ENCODE assay signal across 8 cellular contexts in the genomic region with DNA sequence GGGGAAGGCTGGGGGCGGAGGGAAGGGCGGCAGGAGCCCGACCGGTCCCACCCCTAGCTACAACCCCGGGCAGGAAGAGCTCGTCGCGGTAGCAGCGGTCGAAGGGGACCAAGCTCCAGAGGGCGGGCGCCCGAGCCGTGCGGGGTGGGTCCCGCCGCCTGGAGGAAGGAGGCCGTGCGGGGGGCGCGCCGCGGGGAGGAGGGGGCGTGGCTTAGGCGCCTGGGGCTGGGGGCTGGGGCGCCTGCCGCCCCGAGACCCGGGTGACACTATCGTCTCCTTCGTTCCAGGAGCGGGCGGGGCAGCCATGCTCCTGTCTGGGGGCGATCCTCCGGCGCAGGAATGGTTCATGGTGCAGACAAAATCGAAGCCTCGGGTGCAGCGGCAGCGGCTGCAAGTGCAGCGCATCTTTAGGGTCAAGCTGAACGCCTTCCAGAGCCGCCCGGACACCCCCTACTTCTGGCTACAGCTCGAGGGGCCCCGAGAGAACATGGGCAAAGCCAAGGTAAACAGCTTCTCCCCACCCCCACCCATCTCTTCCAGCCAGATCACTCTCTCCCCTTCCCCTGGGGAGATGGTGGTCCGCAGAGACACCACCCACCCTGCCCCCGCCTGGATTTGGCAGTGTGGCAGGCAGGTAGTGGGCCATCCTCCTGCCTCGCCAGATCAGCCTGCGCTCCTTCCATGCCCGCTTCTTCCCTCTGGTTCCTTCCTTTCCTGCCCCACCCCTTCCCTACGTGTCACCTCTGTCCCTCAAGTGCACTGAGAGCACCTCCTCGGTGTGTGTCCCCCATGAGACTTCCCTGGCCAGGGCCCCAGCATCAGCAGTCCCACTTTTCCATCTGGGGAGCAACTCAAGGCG. TPM values are rescaled to one million over a fixed set of nuclear protein-coding genes. Genes with fewer than 3 reads are reported as not detected.
A peak's percentile ranks its signal among the peaks of the same experiment; 100 is the strongest.
DNase-seq lines count a peak whose midpoint lies in the region; ATAC-seq, FAIRE-seq and TF ChIP-seq lines count a peak whose summit lies in the region.

A gene (plus strand): TSS at position 61 of the 859 bp plus-strand sequence. CDS start 244 bp downstream, at position 305.

- peaks cover 3% of the 10 kb centered on the region for H3K4me1 Mint-ChIP-seq in T-helper 1 cell treated with Interleukin-12 subunit alpha and Interleukin-12 subunit beta and Interleukin-4 antibody, amounts not matched to agents 30 μg/mL and 1 μg/mL, for 36 hours (ENCODE audit: low read depth)
- peaks cover 5% of the 10 kb centered on the region for H3K4me1 Mint-ChIP-seq in central memory CD8-positive, alpha-beta T cell

- peak within 1 kb of the TSS; percentile 16 to 68 for H3K9ac ChIP-seq in kidney (ENCODE audit: low read length in 2 of 2)
- H3K9ac ChIP-seq in smooth muscle cell (ENCODE audit: low read depth): peak within 1 kb of the TSS; percentile 50

- H3K27me3 ChIP-seq in smooth muscle cell (ENCODE audit: low read depth): no peaks in the 10 kb centered on the region

- H3K4me1 ChIP-seq in kidney (ENCODE audit: control insufficient read depth in 1 of 2, insufficient read depth in 1 of 2, low read depth in 1 of 2, low read length in 2 of 2) (peaks cover 13 to 17% of the 10 kb centered on the region in 2 donors), smooth muscle cell (ENCODE audit: low read depth) (peaks cover 32% of the 10 kb centered on the region)

- H3K9me3 Mint-ChIP-seq in T-helper 1 cell treated with Interleukin-12 subunit alpha and Interleukin-12 subunit beta and Interleukin-4 antibody, amounts not matched to agents 30 μg/mL and 1 μg/mL, for 36 hours: no peaks in the 10 kb centered on the region
- no peaks in the 10 kb centered on the region for H3K9me3 Mint-ChIP-seq in central memory CD8-positive, alpha-beta T cell

- intact Hi-C loops in kidney (cut with DNase I): no loop called here

- H3K4me2 ChIP-seq in smooth muscle cell: peak within 1 kb of the TSS; percentile 89

- H3F3A ChIP-seq in smooth muscle cell (ENCODE audit: low read depth): no peaks in the 10 kb centered on the region

- H3K4me3 Mint-ChIP-seq in T-helper 1 cell treated with Interleukin-12 subunit alpha and Interleukin-12 subunit beta and Interleukin-4 antibody, amounts not matched to agents 30 μg/mL and 1 μg/mL, for 36 hours: peak within 1 kb of the TSS; percentile 32
- H3K4me3 Mint-ChIP-seq in central memory CD8-positive, alpha-beta T cell: peak within 1 kb of the TSS; percentile 70

- peak within 1 kb of the TSS; percentile 31 for H2AFZ ChIP-seq in smooth muscle cell (ENCODE audit: low read depth)

- 9% methylated on average over 17 of the region's 54 CpGs for WGBS in smooth muscle cell (ENCODE audit: low lambda C conversion rate)

- no peaks in the 10 kb centered on the region for H3K36me3 Mint-ChIP-seq in T-helper 1 cell treated with Interleukin-12 subunit alpha and Interleukin-12 subunit beta and Interleukin-4 antibody, amounts not matched to agents 30 μg/mL and 1 μg/mL, for 36 hours (ENCODE audit: low read depth)
- H3K36me3 Mint-ChIP-seq in central memory CD8-positive, alpha-beta T cell (ENCODE audit: insufficient read depth): peaks cover 1% of the 10 kb centered on the region

- TF ChIP-seq CTCF in kidney (IDR thresholded peaks at IDR 0.05; ENCODE audit: borderline replicate concordance, extremely low read depth, insufficient read depth) (no peak), smooth muscle cell (IDR thresholded peaks at IDR 0.05; ENCODE audit: borderline replicate concordance, insufficient read depth, poor library complexity, severe bottlenecking) (no peak)

- no peak for FAIRE-seq in kidney (lab: Jason Lieb, UNC)

- DNase-seq in NCI-H1436 (lab: John Stamatoyannopoulos, UW) (peak; percentile 17), NCI-H1436 treated with DMSO at 0.1 percent for 48 hours (lab: John Stamatoyannopoulos, UW) (no peak), kidney (peak; percentile 88), smooth muscle cell (lab: John Stamatoyannopoulos, UW; ENCODE audit: unreplicated experiment) (peak; percentile 18)
- DNase-seq in central memory CD8-positive, alpha-beta T cell (ENCODE audit: low spot score in 2 of 2): no peak

- no peak within 1 kb of the TSS for H3K27ac Mint-ChIP-seq in T-helper 1 cell treated with Interleukin-12 subunit alpha and Interleukin-12 subunit beta and Interleukin-4 antibody, amounts not matched to agents 30 μg/mL and 1 μg/mL, for 36 hours
- no peak within 1 kb of the TSS for H3K27ac Mint-ChIP-seq in central memory CD8-positive, alpha-beta T cell (ENCODE audit: low read depth)

- peaks cover 26% of the 10 kb centered on the region for H4K20me1 ChIP-seq in smooth muscle cell (ENCODE audit: low read depth)

- H3K79me2 ChIP-seq in smooth muscle cell (ENCODE audit: low read depth): peaks cover 42% of the 10 kb centered on the region

- H3K27me3 Mint-ChIP-seq in T-helper 1 cell treated with Interleukin-12 subunit alpha and Interleukin-12 subunit beta and Interleukin-4 antibody, amounts not matched to agents 30 μg/mL and 1 μg/mL, for 36 hours (ENCODE audit: low read depth): peaks cover 65% of the 10 kb centered on the region
- peaks cover 39% of the 10 kb centered on the region for H3K27me3 Mint-ChIP-seq in central memory CD8-positive, alpha-beta T cell

- no peaks in the 10 kb centered on the region for H3K36me3 ChIP-seq in kidney (ENCODE audit: control insufficient read depth in 1 of 2, insufficient read depth in 2 of 2, low read length in 2 of 2)
- H3K36me3 ChIP-seq in smooth muscle cell (ENCODE audit: low read depth): no peaks in the 10 kb centered on the region

- H3K4me3 ChIP-seq in kidney (ENCODE audit: low read length in 2 of 2): peak within 1 kb of the TSS; percentile 67 to 69
- peak within 1 kb of the TSS; percentile 83 for H3K4me3 ChIP-seq in smooth muscle cell

- H3K9me3 ChIP-seq in kidney (ENCODE audit: control insufficient read depth in 1 of 2, low read length in 2 of 2) (no peaks in the 10 kb centered on the region), smooth muscle cell (replicated peaks; ENCODE audit: low read depth) (no peaks in the 10 kb centered on the region)

- H3K27ac ChIP-seq in kidney (ENCODE audit: low read depth in 2 of 2, low read length in 2 of 2) (peak within 1 kb of the TSS; percentile 40 to 59), smooth muscle cell (ENCODE audit: low read depth) (peak within 1 kb of the TSS; percentile 26)

- peak; percentile 64 for ATAC-seq in central memory CD8-positive, alpha-beta T cell (replicated peaks; ENCODE audit: extremely low read depth, poor library complexity, severe bottlenecking)
- ATAC-seq in HG03469 (IDR thresholded peaks at IDR 0.05; ENCODE audit: unreplicated experiment): no peak
- ATAC-seq in GM19452 (IDR thresholded peaks at IDR 0.05; ENCODE audit: unreplicated experiment): no peak

RNA-seq across cellular contexts. Expression of the gene that starts here (rescaled TPM):
- total RNA-seq in kidney: 12.1 TPM
- 4.4 TPM for polyA plus RNA-seq in kidney (ENCODE audit: insufficient read depth, low read depth, low replicate concordance)
- total RNA-seq in smooth muscle cell: 38.0 and 41.1 TPM in 2 replicates
- 29.5 and 30.3 TPM in 2 replicates for polyA plus RNA-seq in smooth muscle cell

Comparison
In these comparisons a context has a peak if more than half of its experiments do, and no peak if none do; other contexts are left out.
1. DNase-seq: peak in NCI-H1436 (single experiment), kidney (single experiment) and smooth muscle cell (single experiment); none in NCI-H1436 treated with DMSO at 0.1 percent for 48 hours (single experiment) and central memory CD8-positive, alpha-beta T cell (0 of 2).